18 cellular contexts compared by ENCODE assay signal in genomic region chr3:154967090-154967489, GRCh38.
DNase-seq lines count a peak whose midpoint lies in the region; ATAC-seq, FAIRE-seq and TF ChIP-seq lines count a peak whose summit lies in the region.
"Had no signal": no experiment of that assay in that cellular context is flagged by ENCODE, and none has a peak within 500 bp of the region (broad histone marks: within the 10 kb centered on the region; RNA-seq: fewer than 3 reads in every experiment).

No MANE protein-coding gene starts in this region.

- H2AK5ac ChIP-seq in mesendoderm (ENCODE audit: low read length) = no peak overlapping the region

- H3K36me3 ChIP-seq in HAP-1 (replicated peaks) = no peaks in the 10 kb centered on the region
- H3K36me3 ChIP-seq in mesendoderm (ENCODE audit: control insufficient read depth, insufficient read depth, low read length) = no peaks in the 10 kb centered on the region
- H3K36me3 ChIP-seq: SJSA1 had no signal

- no peaks in the 10 kb centered on the region for H3K79me1 ChIP-seq in mesendoderm (ENCODE audit: low read length)

- no peaks in the 10 kb centered on the region for H3K79me2 ChIP-seq in mesendoderm (ENCODE audit: control insufficient read depth, insufficient read depth, low read length)

- H3K9me3 ChIP-seq in HAP-1 = no peaks in the 10 kb centered on the region
- H3K9me3 ChIP-seq: A549, SJSA1 had no signal

- H3K4me2 ChIP-seq in mesendoderm (ENCODE audit: low read length) = no peak overlapping the region
- H3K4me2 ChIP-seq: A549, PC-9 had no signal

- H2BK5ac ChIP-seq in mesendoderm (ENCODE audit: low read length) = no peak overlapping the region

- no peak overlapping the region for H3K4ac ChIP-seq in mesendoderm (ENCODE audit: low read depth, low read length)

- no peak overlapping the region for H2BK120ac ChIP-seq in mesendoderm (ENCODE audit: low read depth, low read length)

- H4K5ac ChIP-seq in mesendoderm (ENCODE audit: low read length) = no peak overlapping the region

- H3K27ac ChIP-seq in mesendoderm (ENCODE audit: low read depth, low read length) = no peak overlapping the region
- H3K27ac ChIP-seq: A549, PC-9, SJSA1 had no signal

- ATAC-seq in HG03571 (IDR thresholded peaks at IDR 0.05; ENCODE audit: unreplicated experiment) = no peak
- ATAC-seq: A549 had no signal

- no peak overlapping the region for H3K23ac ChIP-seq in mesendoderm (ENCODE audit: low read length)

- DNase-seq in EL (peak; percentile 78), HTR-8/SVneo (ENCODE audit: insufficient read length, low spot score) (peak; percentile 63), dedifferentiated amniotic fluid mesenchymal stem cell (ENCODE audit: extremely low spot score) (peak; percentile 43), retinal pigment epithelial cell (ENCODE audit: low read depth) (peak; percentile 60), HAP-1 (ENCODE audit: low spot score in 2 of 2) (no peak), mesendoderm (no peak)
- DNase-seq: COR-L47, IMR-90, Karpas-422, MM.1S, NCI-H1092 treated with DMSO at 0.1 percent for 48 hours, NCI-H2081 treated with DMSO at 0.1 percent for 48 hours, NCI-H510A treated with DMSO at 0.1 percent for 48 hours, NCI-H82, PC-9 had no signal

- H3K18ac ChIP-seq in mesendoderm (ENCODE audit: low read length) = no peak overlapping the region

- TF ChIP-seq CTCF in retinal pigment epithelial cell (conservative IDR thresholded peaks at IDR 0.05; ENCODE audit: low read depth, low read length) = no peak

- in situ Hi-C loops in HAP-1 (cut with MboI; ENCODE audit: low sequenced_read_pairs) = no loop called here

- H3K56ac ChIP-seq in mesendoderm (ENCODE audit: low read length) = no peak overlapping the region

- H4K8ac ChIP-seq in mesendoderm (ENCODE audit: low read depth, low read length) = no peak overlapping the region

- no peak overlapping the region for H3K4me3 ChIP-seq in retinal pigment epithelial cell (ENCODE audit: low read length)
- H3K4me3 ChIP-seq in HAP-1 = no peak overlapping the region
- H3K4me3 ChIP-seq in mesendoderm (ENCODE audit: low read length) = no peak overlapping the region
- H3K4me3 ChIP-seq: A549, PC-9, SJSA1 had no signal

- peak; percentile 89 for FAIRE-seq in HTR-8/SVneo (lab: Jason Lieb, UNC)
- FAIRE-seq: A549 had no signal

- no peaks in the 10 kb centered on the region for H3K4me1 ChIP-seq in HAP-1
- no peaks in the 10 kb centered on the region for H3K4me1 ChIP-seq in mesendoderm (ENCODE audit: control insufficient read depth, low read depth, low read length)
- H3K4me1 ChIP-seq: A549, SJSA1 had no signal

- no peak overlapping the region for H3K9ac ChIP-seq in mesendoderm (ENCODE audit: low read length)

- H3K27me3 ChIP-seq in HAP-1 (ENCODE audit: low read depth) = no peaks in the 10 kb centered on the region
- H3K27me3 ChIP-seq in mesendoderm (ENCODE audit: insufficient read depth, low read length, poor library complexity) = no peaks in the 10 kb centered on the region
- H3K27me3 ChIP-seq: SJSA1 had no signal

- no peak overlapping the region for H2BK15ac ChIP-seq in mesendoderm (replicated peaks; ENCODE audit: low read depth)

Comparison
In these comparisons a context has a peak if more than half of its experiments do, and no peak if none do; other contexts are left out.
1. DNase-seq: peak in EL (single experiment), HTR-8/SVneo (single experiment), dedifferentiated amniotic fluid mesenchymal stem cell (single experiment) and retinal pigment epithelial cell (single experiment); none in HAP-1 (0 of 2) and mesendoderm (single experiment).